Comparison of ENCODE assay signal across 9 cellular contexts in the genomic region with DNA sequence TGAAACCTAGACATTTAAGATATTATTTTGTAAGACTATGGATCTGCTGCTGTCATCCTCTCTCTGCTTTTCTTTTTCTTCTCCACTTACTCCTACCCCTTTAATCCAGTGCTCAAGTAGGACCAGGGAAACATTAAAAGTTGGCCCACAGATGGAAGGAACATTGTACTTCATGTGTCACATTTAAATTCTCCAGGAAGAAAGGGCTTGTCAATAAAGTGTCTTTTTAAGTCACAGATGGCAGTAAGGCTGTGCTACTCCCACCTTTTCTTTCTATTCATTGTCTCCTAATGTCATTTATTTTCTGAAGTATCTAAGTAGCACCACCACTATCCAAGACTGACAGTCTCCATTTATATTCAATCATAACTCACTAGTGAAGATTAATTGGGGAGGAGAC.
"Had no signal": no experiment of that assay in that cellular context is flagged by ENCODE, and none has a peak within 500 bp of the region (broad histone marks: within the 10 kb centered on the region; RNA-seq: fewer than 3 reads in every experiment).

No MANE protein-coding gene starts in this region.

- DNase-seq: GM23248, GOT3, H7, H9, HCEC 1CT, HFFc6 had no signal

- H3K9me3 ChIP-seq: HAP-1 had no signal

- ATAC-seq: GM23338, HCT116 had no signal

- H3K4me2 ChIP-seq: GM23338 had no signal

- H3K27ac ChIP-seq: GM23248 had no signal

- H3K9ac ChIP-seq: GM23248 had no signal

- H2AFZ ChIP-seq: GM23248, GM23338 had no signal

- H3K4me3 ChIP-seq: GM23248, GM23338, HAP-1 had no signal

- H3K36me3 ChIP-seq: HAP-1 had no signal
